36 cellular contexts compared by ENCODE assay signal in genomic region chr6:123661105-123661891, GRCh38. TPM values are rescaled to one million over a fixed set of nuclear protein-coding genes. Genes with fewer than 3 reads are reported as not detected.
"Had no signal": no experiment of that assay in that cellular context is flagged by ENCODE, and none has a peak within 500 bp of the region (broad histone marks: within the 10 kb centered on the region; RNA-seq: fewer than 3 reads in every experiment).

No MANE protein-coding gene starts in this region.

- H3K27me3 ChIP-seq: ascending aorta, body of pancreas, brain microvascular endothelial cell, breast epithelium, cardiac muscle cell had no signal

- H3K27ac ChIP-seq: ascending aorta, body of pancreas, brain microvascular endothelial cell, breast epithelium, cardiac muscle cell had no signal

- H3K4me1 ChIP-seq: ascending aorta, body of pancreas, breast epithelium had no signal

- ATAC-seq: activated naive CD4-positive, alpha-beta T cell treated with anti-CD3 and anti-CD28 coated beads, Interleukin-2, amount 50 U/mL, for 72 hours; activated naive CD8-positive, alpha-beta T cell treated with anti-CD3 and anti-CD28 coated beads, Interleukin-2, amount 50 U/mL, for 24 hours; activated T-cell treated with anti-CD3 and anti-CD28 coated beads, Interleukin-2, amount 50 U/mL, for 4 hours; activated T-cell treated with anti-CD3 and anti-CD28 coated beads, Interleukin-2, amount 50 U/mL, for 72 hours; activated T-helper 17 cell treated with anti-CD3 and anti-CD28 coated beads, Interleukin-2, amount 50 U/mL, for 72 hours; body of pancreas had no signal

- H3K9me3 ChIP-seq: ascending aorta, body of pancreas, breast epithelium had no signal

- H3K4me3 ChIP-seq: ascending aorta, body of pancreas, breast epithelium, cardiac muscle cell had no signal

- H3K36me3 ChIP-seq: ascending aorta, brain microvascular endothelial cell, breast epithelium, cardiac muscle cell had no signal

- DNase-seq: activated effector memory CD4-positive, alpha-beta T cell treated with anti-CD3 and anti-CD28 coated beads, Interleukin-2, amount 50 U/mL, for 16 hours; activated effector memory CD4-positive, alpha-beta T cell treated with Interleukin-2 at 50 U/mL for 16 hours; activated gamma-delta T cell; activated gamma-delta T cell treated with Interleukin-2 at 50 U/mL for 16 hours; activated naive CD4-positive, alpha-beta T cell; activated naive CD4-positive, alpha-beta T cell treated with anti-CD3 and anti-CD28 coated beads for 36 hours; activated naive CD4-positive, alpha-beta T cell treated with anti-CD3 and anti-CD28 coated beads, Interleukin-2, amount 10 ng/mL, durations not matched to agents 7 days and 5 days; activated naive CD4-positive, alpha-beta T cell treated with anti-CD3 and anti-CD28 coated beads, Interleukin-2, amount 50 U/mL, for 16 hours; activated naive CD4-positive, alpha-beta T cell treated with Interleukin-2 at 50 U/mL for 16 hours; activated naive CD8-positive, alpha-beta T cell treated with anti-CD3 and anti-CD28 coated beads for 36 hours; activated naive CD8-positive, alpha-beta T cell treated with anti-CD3 and anti-CD28 coated beads, Interleukin-2, amount 10 ng/mL, durations not matched to agents 7 days and 5 days; activated naive CD8-positive, alpha-beta T cell treated with anti-CD3 and anti-CD28 coated beads, Interleukin-2, amount 50 U/mL, for 24 hours; activated T-cell treated with anti-CD3 and anti-CD28 coated beads for 4 hours; activated T-cell treated with anti-CD3 and anti-CD28 coated beads, Interleukin-2, amount 50 U/mL, for 1 hour; activated T-cell treated with anti-CD3 and anti-CD28 coated beads, Interleukin-2, amount 50 U/mL, for 24 hours; activated T-cell treated with anti-CD3 and anti-CD28 coated beads, Interleukin-2, amount 50 U/mL, for 4 hours; activated T-cell treated with anti-CD3 and anti-CD28 coated beads, Interleukin-2, amount 50 U/mL, for 48 hours; activated T-cell treated with anti-CD3 and anti-CD28 coated beads, Interleukin-2, amount 50 U/mL, for 72 hours; amniotic stem cell; amygdala; anterior cingulate cortex; aorta; body of pancreas; brain microvascular endothelial cell; caudate nucleus; central memory CD4-positive, alpha-beta T cell; cerebellar nuclear complex had no signal

RNA-seq across cellular contexts. Expression of gene TRDN, which starts 24.5 kb away (rescaled TPM):
- total RNA-seq: activated naive CD4-positive, alpha-beta T cell treated with anti-CD3 and anti-CD28 coated beads for 36 hours; activated naive CD4-positive, alpha-beta T cell treated with anti-CD3 and anti-CD28 coated beads, Interleukin-2, amount 50 U/mL, for 72 hours; activated naive CD8-positive, alpha-beta T cell treated with anti-CD3 and anti-CD28 coated beads for 36 hours; activated naive CD8-positive, alpha-beta T cell treated with anti-CD3 and anti-CD28 coated beads, Interleukin-2, amount 10 ng/mL, durations not matched to agents 7 days and 5 days; activated T-cell treated with anti-CD3 and anti-CD28 coated beads, Interleukin-2, amount 50 U/mL, for 4 hours; activated T-cell treated with anti-CD3 and anti-CD28 coated beads, Interleukin-2, amount 50 U/mL, for 72 hours; activated T-helper 1 cell treated with anti-CD3 and anti-CD28 coated beads, Interleukin-12 subunit alpha, Interleukin-12 subunit beta, Interleukin-2, Interleukin-4 antibody, amounts not matched to agents 30 ng/mL and 10 ng/mL and 1 ng/mL, durations not matched to agents 14 hours and 24 hours and 36 hours; activated T-helper 17 cell treated with anti-CD3 and anti-CD28 coated beads, Interleukin-2, amount 50 U/mL, for 72 hours; activated T-helper 2 cell treated with anti-CD3 and anti-CD28 coated beads, Interferon-gamma antibody, Interleukin-2, Interleukin-4, amounts not matched to agents 10 μg/mL and 5 μg/mL and 100 μg/mL, durations not matched to agents 14 hours and 24 hours and 36 hours; ascending aorta; astrocyte; body of pancreas; bronchial epithelial cell had no signal
